11 cellular contexts compared by ENCODE assay signal in the genomic region with DNA sequence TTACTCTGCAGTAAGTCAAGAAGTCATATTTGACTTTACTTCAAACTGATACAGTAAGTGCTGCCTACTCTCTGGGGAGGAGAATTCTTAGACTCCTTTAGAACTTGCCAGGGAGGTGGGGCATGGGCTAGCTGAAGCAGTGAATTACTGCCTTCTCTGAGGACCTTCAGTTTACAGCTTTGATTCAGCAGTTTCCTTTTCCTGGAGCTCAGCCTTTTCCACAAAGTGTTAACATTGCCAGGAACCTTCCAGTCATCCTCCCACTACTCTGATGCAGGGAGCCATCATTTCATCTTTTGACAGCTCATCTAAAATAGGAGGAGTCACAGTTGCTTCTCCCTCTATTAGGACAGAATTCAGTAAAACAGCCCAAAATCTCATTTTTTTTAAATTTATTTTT. TPM values are rescaled to one million over a fixed set of nuclear protein-coding genes. Genes with fewer than 3 reads are reported as not detected.
DNase-seq lines count a peak whose midpoint lies in the region; ATAC-seq and TF ChIP-seq lines count a peak whose summit lies in the region.
"Had no signal": no experiment of that assay in that cellular context is flagged by ENCODE, and none has a peak within 500 bp of the region (broad histone marks: within the 10 kb centered on the region; RNA-seq: fewer than 3 reads in every experiment).

No MANE protein-coding gene starts in this region.

- TF ChIP-seq EP300 in suprapubic skin (IDR thresholded peaks at IDR 0.05), result no peak

- H3K27ac ChIP-seq in OCI-LY7 (ENCODE audit: low read depth, low read length, poor library complexity, severe bottlenecking), result peak overlapping the region; percentile 18
- H3K27ac ChIP-seq in endodermal cell (ENCODE audit: low read depth, low read length), result peak overlapping the region; percentile 51
- H3K27ac ChIP-seq in suprapubic skin, result no peak overlapping the region

- no peak overlapping the region for H3K4me3 Mint-ChIP-seq in activated CD4-positive, alpha-beta T cell treated with anti-CD3 and anti-CD28 coated beads, Interleukin-2, amount 10 ng/mL, durations not matched to agents 7 days and 5 days
- no peak overlapping the region for H3K4me3 Mint-ChIP-seq in endodermal cell
- H3K4me3 Mint-ChIP-seq: central memory CD8-positive, alpha-beta T cell had no signal

- H4K20me1 ChIP-seq in OCI-LY7 (ENCODE audit: insufficient read depth, low read length), result no peaks in the 10 kb centered on the region

- no peak overlapping the region for H2AFZ ChIP-seq in OCI-LY7 (ENCODE audit: low read length)

- no peak for TF ChIP-seq POLR2A in suprapubic skin (IDR thresholded peaks at IDR 0.05)

- H3K9me3 ChIP-seq in OCI-LY7 (ENCODE audit: low read length), result no peaks in the 10 kb centered on the region
- no peaks in the 10 kb centered on the region for H3K9me3 ChIP-seq in endodermal cell (ENCODE audit: control insufficient read depth, low read length)
- H3K9me3 ChIP-seq in suprapubic skin, result no peaks in the 10 kb centered on the region
- H3K9me3 ChIP-seq: stomach had no signal

- POLR2A ChIA-PET in activated CD4-positive, alpha-beta T cell treated with anti-CD3 and anti-CD28 coated beads, Interleukin-2, amount 10 ng/mL, durations not matched to agents 7 days and 5 days (lab: Charles Lee), result interaction anchor here (0.9 to 1.4 kb wide), 2 partner anchors 104 to 119 kb away, joined by 3 read pairs; no protein-coding TSS in a partner anchor
- POLR2A ChIA-PET in OCI-LY7 (lab: Charles Lee), result interaction anchor here (0.9 to 3.8 kb wide), 3 partner anchors 9 to 112 kb away, joined by 3 to 10 read pairs (median 4); no protein-coding TSS in a partner anchor

- H3K27me3 Mint-ChIP-seq in activated CD4-positive, alpha-beta T cell treated with anti-CD3 and anti-CD28 coated beads, Interleukin-2, amount 10 ng/mL, durations not matched to agents 7 days and 5 days, result no peaks in the 10 kb centered on the region
- no peaks in the 10 kb centered on the region for H3K27me3 Mint-ChIP-seq in endodermal cell (ENCODE audit: insufficient read depth)
- H3K27me3 Mint-ChIP-seq: central memory CD8-positive, alpha-beta T cell had no signal

- H3K4me1 Mint-ChIP-seq in activated CD4-positive, alpha-beta T cell treated with anti-CD3 and anti-CD28 coated beads, Interleukin-2, amount 10 ng/mL, durations not matched to agents 7 days and 5 days, result peaks cover 5% of the 10 kb centered on the region
- no peaks in the 10 kb centered on the region for H3K4me1 Mint-ChIP-seq in endodermal cell
- H3K4me1 Mint-ChIP-seq: central memory CD8-positive, alpha-beta T cell had no signal

- H3K9ac ChIP-seq in endodermal cell (ENCODE audit: extremely low read depth, low read length, poor library complexity, severe bottlenecking), result no peak overlapping the region

- H3K27ac Mint-ChIP-seq in activated CD4-positive, alpha-beta T cell treated with anti-CD3 and anti-CD28 coated beads, Interleukin-2, amount 10 ng/mL, durations not matched to agents 7 days and 5 days, result no peak overlapping the region
- no peak overlapping the region for H3K27ac Mint-ChIP-seq in endodermal cell

- H3K36me3 ChIP-seq in OCI-LY7 (ENCODE audit: insufficient read depth, low read length), result peaks cover 97% of the 10 kb centered on the region
- H3K36me3 ChIP-seq in endodermal cell (ENCODE audit: control insufficient read depth, insufficient read depth, low read length), result peaks cover 82% of the 10 kb centered on the region
- H3K36me3 ChIP-seq in suprapubic skin, result peaks cover 68% of the 10 kb centered on the region

- CTCF ChIA-PET in activated CD4-positive, alpha-beta T cell treated with anti-CD3 and anti-CD28 coated beads, Interleukin-2, amount 10 ng/mL, durations not matched to agents 7 days and 5 days (lab: Charles Lee), result interaction anchor here (0.7 to 5.3 kb wide), 17 partner anchors 13 to 226 kb away, joined by 3 to 52 read pairs (median 5); no protein-coding TSS in a partner anchor
- CTCF ChIA-PET in OCI-LY7 (lab: Charles Lee; ENCODE audit: unreplicated experiment), result interaction anchor here (1.3 to 2.8 kb wide), 2 partner anchors 104 to 129 kb away, joined by 3 to 18 read pairs; no protein-coding TSS in a partner anchor

- DNase-seq in activated CD4-positive, alpha-beta T cell treated with anti-CD3 and anti-CD28 coated beads for 48 hours, result peak; percentile 41
- no peak for DNase-seq in activated CD4-positive, alpha-beta T cell treated with anti-CD3 and anti-CD28 coated beads, Interleukin-2, amount 10 ng/mL, durations not matched to agents 7 days and 5 days
- DNase-seq in OCI-LY7 (ENCODE audit: low spot score), result no peak
- DNase-seq in endodermal cell, result no peak
- DNase-seq in sciatic nerve (ENCODE audit: low spot score), result no peak
- DNase-seq in AG20443 (ENCODE audit: low spot score), result no peak
- DNase-seq in suprapubic skin (ENCODE audit: low spot score in 2 of 2), result no peak
- DNase-seq: mammary epithelial cell had no signal

- no peaks in the 10 kb centered on the region for H3K9me3 Mint-ChIP-seq in activated CD4-positive, alpha-beta T cell treated with anti-CD3 and anti-CD28 coated beads, Interleukin-2, amount 10 ng/mL, durations not matched to agents 7 days and 5 days
- H3K9me3 Mint-ChIP-seq in endodermal cell, result no peaks in the 10 kb centered on the region
- H3K9me3 Mint-ChIP-seq: central memory CD8-positive, alpha-beta T cell had no signal

- H3K4me1 ChIP-seq in OCI-LY7 (ENCODE audit: insufficient read depth, low read length, poor library complexity, severe bottlenecking), result no peaks in the 10 kb centered on the region
- H3K4me1 ChIP-seq in endodermal cell (ENCODE audit: control insufficient read depth, insufficient read depth, low read length), result no peaks in the 10 kb centered on the region
- H3K4me1 ChIP-seq in suprapubic skin, result no peaks in the 10 kb centered on the region

- BruUV-seq in OCI-LY7 (replicated peaks; lab: Mats Ljungman, UMichigan), result no TSS peak

- intact Hi-C loops in OCI-LY7 (cut with micrococcal nuclease; ENCODE audit: unreplicated experiment) (loop anchor here (1.0 to 2.0 kb wide), 3 partner anchors 64 to 126 kb away; no protein-coding TSS in a partner anchor), sciatic nerve (cut with DNase I) (loop anchor here (5.0 kb wide), 2 partner anchors 102 to 127 kb away; no protein-coding TSS in a partner anchor)

- H3K79me2 ChIP-seq in OCI-LY7 (ENCODE audit: insufficient read depth, low read depth, low read length), result no peaks in the 10 kb centered on the region; the same call in 1 of the 2 replicates

- no peak overlapping the region for H3K4me2 ChIP-seq in OCI-LY7 (ENCODE audit: low read length)

- ATAC-seq in sciatic nerve (peak; percentile 50), GM18867 (IDR thresholded peaks at IDR 0.05; ENCODE audit: unreplicated experiment) (no peak)

- TF ChIP-seq CTCF in OCI-LY7 (conservative IDR thresholded peaks at IDR 0.05; ENCODE audit: low read length) (no peak), endodermal cell (conservative IDR thresholded peaks at IDR 0.05) (no peak), suprapubic skin (IDR thresholded peaks at IDR 0.05) (no peak)

- H3K9me2 ChIP-seq in OCI-LY7 (ENCODE audit: insufficient read depth, low read length), result no peaks in the 10 kb centered on the region

- no peaks in the 10 kb centered on the region for H3K27me3 ChIP-seq in endodermal cell (ENCODE audit: control insufficient read depth, insufficient read depth, low read length, poor library complexity, severe bottlenecking)
- H3K27me3 ChIP-seq in suprapubic skin, result no peaks in the 10 kb centered on the region
- H3K27me3 ChIP-seq: stomach had no signal

- H3K4me3 ChIP-seq in OCI-LY7 (ENCODE audit: low read depth, low read length, poor library complexity, severe bottlenecking) (no peak overlapping the region), endodermal cell (ENCODE audit: low read length) (no peak overlapping the region), suprapubic skin (no peak overlapping the region)
- H3K4me3 ChIP-seq: stomach had no signal

- H3K36me3 Mint-ChIP-seq in activated CD4-positive, alpha-beta T cell treated with anti-CD3 and anti-CD28 coated beads, Interleukin-2, amount 10 ng/mL, durations not matched to agents 7 days and 5 days (ENCODE audit: low read depth), result peaks cover 54% of the 10 kb centered on the region
- H3K36me3 Mint-ChIP-seq in endodermal cell (ENCODE audit: low read depth), result peaks cover 70% of the 10 kb centered on the region

RNA-seq across cellular contexts. Expression of a gene that starts 42.7 kb away (rescaled TPM):
- total RNA-seq in activated CD4-positive, alpha-beta T cell treated with anti-CD3 and anti-CD28 coated beads, Interleukin-2, amount 10 ng/mL, durations not matched to agents 7 days and 5 days, result 100 to 1,000 TPM; 395 to 443 TPM
- total RNA-seq in OCI-LY7 (2014; rRNA removed; shearing (Covaris generic)), result 92.6 and 103 TPM in 2 replicates
- 121 TPM in 2 replicates for total RNA-seq in OCI-LY7 (2022)
- 100 to 1,000 TPM; 227 to 257 TPM for total RNA-seq in endodermal cell
- 283 TPM for polyA plus RNA-seq in endodermal cell (2013, experiment 1 of 2)
- 237 TPM for polyA plus RNA-seq in endodermal cell (2013, experiment 2 of 2)
- total RNA-seq in sciatic nerve, result 148 TPM
- total RNA-seq in suprapubic skin, result 100 to 1,000 TPM in 1 of 4 donors, 10 to 100 TPM in 3; 54.0 to 188 (median 91.5) TPM
